16 cellular contexts compared by ENCODE assay signal in the genomic region with DNA sequence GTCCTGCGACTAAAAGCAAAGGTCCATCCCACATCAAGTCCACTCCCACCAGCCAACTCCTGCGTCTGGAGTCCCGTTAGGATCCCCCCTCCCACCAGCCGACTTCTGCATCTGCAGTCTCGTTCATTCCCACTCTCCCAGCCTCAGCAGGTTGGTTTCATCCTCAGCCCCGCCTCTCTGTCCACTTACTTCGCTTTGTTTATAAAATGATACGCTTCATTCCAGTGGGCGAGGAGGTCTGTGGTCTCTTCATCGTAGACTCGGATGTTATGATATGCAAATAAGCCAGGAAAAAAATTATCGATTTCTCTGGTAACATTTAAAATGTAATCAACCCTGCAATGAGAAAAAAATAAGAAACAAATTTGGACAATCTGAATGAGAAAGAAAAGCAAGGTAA. TPM values are rescaled to one million over a fixed set of nuclear protein-coding genes. Genes with fewer than 3 reads are reported as not detected.
DNase-seq lines count a peak whose midpoint lies in the region; ATAC-seq and TF ChIP-seq lines count a peak whose summit lies in the region.
"Had no signal": no experiment of that assay in that cellular context is flagged by ENCODE, and none has a peak within 500 bp of the region (broad histone marks: within the 10 kb centered on the region; RNA-seq: fewer than 3 reads in every experiment).

No MANE protein-coding gene starts in this region.

- TF ChIP-seq CTCF in RWPE1 (conservative IDR thresholded peaks at IDR 0.05; ENCODE audit: low read depth) (no peak), dorsolateral prefrontal cortex (IDR thresholded peaks at IDR 0.05 in 54 of 56, conservative IDR thresholded peaks at IDR 0.05 in 2 of 56; ENCODE audit: low read depth in 1 of 56, partially characterized antibody in 56 of 56) (no peak), nephron progenitor cell (IDR thresholded peaks at IDR 0.05) (no peak), tibial nerve (IDR thresholded peaks at IDR 0.05) (no peak), GM10248 (IDR thresholded peaks at IDR 0.05; ENCODE audit: control extremely low read depth, extremely low read depth, low read depth, missing control alignments) (no peak)

- H3K36me3 ChIP-seq in tibial nerve: peaks cover 0 to 52% (median 2%) of the 10 kb centered on the region in 3 donors
- H3K36me3 ChIP-seq: breast epithelium had no signal

- H3K27ac ChIP-seq in RWPE1 (peak overlapping the region; percentile 68), dorsolateral prefrontal cortex (peak overlapping the region in 34 of 59 donors; percentile 3 to 92 (median 79)), tibial nerve (peak overlapping the region in 3 of 4 donors; percentile 84 to 93 (median 89))

- H3K27me3 ChIP-seq in dorsolateral prefrontal cortex (no peaks in the 10 kb centered on the region), tibial nerve (no peaks in the 10 kb centered on the region)
- H3K27me3 ChIP-seq: breast epithelium had no signal

- CTCF ChIA-PET in RWPE1 (lab: Yijun Ruan, JAX) (interaction anchor here (0.9 to 1.4 kb wide), 2 partner anchors 133 to 137 kb away, joined by 3 to 6 read pairs; no protein-coding TSS in a partner anchor), GM10248 (lab: Yijun Ruan, JAX) (interaction anchor here (0.9 to 13.1 kb wide), 6 partner anchors 11 to 292 kb away, joined by 3 to 257 read pairs (median 4); no protein-coding TSS in a partner anchor)
- CTCF ChIA-PET in activated CD8-positive, alpha-beta memory T cell treated with anti-CD3 and anti-CD28 coated beads, Interleukin-2, amount 10 ng/mL, durations not matched to agents 7 days and 5 days (lab: Charles Lee): interaction anchor here (0.6 to 12.7 kb wide), 4 partner anchors 73 to 183 kb away, joined by 3 to 203 read pairs (median 3); no protein-coding TSS in a partner anchor

- H3K27ac Mint-ChIP-seq in nephron progenitor cell: peak overlapping the region; percentile 79
- no peak overlapping the region for H3K27ac Mint-ChIP-seq in activated CD8-positive, alpha-beta memory T cell treated with anti-CD3 and anti-CD28 coated beads, Interleukin-2, amount 10 ng/mL, durations not matched to agents 7 days and 5 days
- H3K27ac Mint-ChIP-seq: endodermal cell had no signal

- H3K9me3 Mint-ChIP-seq in nephron progenitor cell: peaks cover 11% of the 10 kb centered on the region
- no peaks in the 10 kb centered on the region for H3K9me3 Mint-ChIP-seq in activated CD8-positive, alpha-beta memory T cell treated with anti-CD3 and anti-CD28 coated beads, Interleukin-2, amount 10 ng/mL, durations not matched to agents 7 days and 5 days (ENCODE audit: low read depth)

- POLR2A ChIA-PET in RWPE1 (lab: Yijun Ruan, JAX; ENCODE audit: low non-redundant PET) (no interaction called here), GM10248 (lab: Yijun Ruan, JAX) (no interaction called here)

- peak overlapping the region; percentile 43 for H3K4me3 Mint-ChIP-seq in nephron progenitor cell
- H3K4me3 Mint-ChIP-seq in activated CD8-positive, alpha-beta memory T cell treated with anti-CD3 and anti-CD28 coated beads, Interleukin-2, amount 10 ng/mL, durations not matched to agents 7 days and 5 days: no peak overlapping the region
- H3K4me3 Mint-ChIP-seq: endodermal cell had no signal

- no peaks in the 10 kb centered on the region for H3K27me3 Mint-ChIP-seq in nephron progenitor cell (ENCODE audit: low read depth, poor library complexity)
- H3K27me3 Mint-ChIP-seq in activated CD8-positive, alpha-beta memory T cell treated with anti-CD3 and anti-CD28 coated beads, Interleukin-2, amount 10 ng/mL, durations not matched to agents 7 days and 5 days: no peaks in the 10 kb centered on the region

- intact Hi-C loops in dorsolateral prefrontal cortex (cut with DNase I): loop anchor here (5.0 to 10.0 kb wide), 6 partner anchors 54 to 292 kb away; a partner anchor contains a TSS

- ATAC-seq in activated CD8-positive, alpha-beta memory T cell treated with anti-CD3 and anti-CD28 coated beads, Interleukin-2, amount 10 ng/mL, durations not matched to agents 7 days and 5 days: no peak
- ATAC-seq: stimulated activated naive CD8-positive, alpha-beta T cell treated with anti-CD3 and anti-CD28 coated beads, Interleukin-15, Interleukin-2, amounts not matched to agents 100 U/mL and 50 U/mL, for 24 hours had no signal

- H3K4me1 ChIP-seq in tibial nerve: peaks cover 3 to 72% (median 40%) of the 10 kb centered on the region in 4 donors
- H3K4me1 ChIP-seq: breast epithelium had no signal

- H3K36me3 Mint-ChIP-seq in nephron progenitor cell (ENCODE audit: low read depth): peaks cover 56% of the 10 kb centered on the region
- peaks cover 49% of the 10 kb centered on the region for H3K36me3 Mint-ChIP-seq in activated CD8-positive, alpha-beta memory T cell treated with anti-CD3 and anti-CD28 coated beads, Interleukin-2, amount 10 ng/mL, durations not matched to agents 7 days and 5 days

- WGBS in tibial nerve, 2 donors: 62 to 66% methylated on average over 12 of the region's 12 CpGs

- TF ChIP-seq EP300 in tibial nerve (IDR thresholded peaks at IDR 0.05): no peak

- H3K9me3 ChIP-seq in tibial nerve: no peaks in the 10 kb centered on the region
- H3K9me3 ChIP-seq: breast epithelium had no signal

- H3K4me1 Mint-ChIP-seq in nephron progenitor cell: peaks cover 58% of the 10 kb centered on the region
- H3K4me1 Mint-ChIP-seq in activated CD8-positive, alpha-beta memory T cell treated with anti-CD3 and anti-CD28 coated beads, Interleukin-2, amount 10 ng/mL, durations not matched to agents 7 days and 5 days: peaks cover 14% of the 10 kb centered on the region

- H3K4me3 ChIP-seq in dorsolateral prefrontal cortex (no peak overlapping the region), tibial nerve (no peak overlapping the region)
- H3K4me3 ChIP-seq: breast epithelium had no signal

- DNase-seq in RWPE1 (ENCODE audit: low spot score) (no peak), dorsolateral prefrontal cortex (peak in 1 of 10 donors; percentile 10), nephron progenitor cell (no peak), tibial nerve (ENCODE audit: low spot score in 2 of 2) (no peak), GM10248 (ENCODE audit: extremely low spot score) (no peak), NCI-H446 (lab: John Stamatoyannopoulos, UW) (no peak)
- no peak for DNase-seq in activated CD8-positive, alpha-beta memory T cell treated with anti-CD3 and anti-CD28 coated beads, Interleukin-2, amount 10 ng/mL, durations not matched to agents 7 days and 5 days
- DNase-seq: activated naive CD4-positive, alpha-beta T cell treated with Interleukin-2 at 50 U/mL for 16 hours; endodermal cell; KG1; NCI-H1092 treated with DMSO at 0.1 percent for 48 hours; NK-92 treated with Interleukin-12 subunit alpha and Interleukin-12 subunit beta, amount 100 ng/mL, for 24 hours; nucleus accumbens; SHP77; stimulated activated naive CD8-positive, alpha-beta T cell treated with anti-CD3 and anti-CD28 coated beads, Interleukin-15, Interleukin-2, amounts not matched to agents 100 U/mL and 50 U/mL, for 24 hours had no signal

- no peak for TF ChIP-seq POLR2A in tibial nerve (IDR thresholded peaks at IDR 0.05)

RNA-seq across cellular contexts. Expression of a gene that starts 56.8 kb away (rescaled TPM):
- 10 to 100 TPM; 28.6 to 59.1 (median 46.8) TPM for total RNA-seq in dorsolateral prefrontal cortex
- total RNA-seq in tibial nerve: 10 to 100 TPM; 23.6 to 66.9 (median 28.0) TPM
- total RNA-seq in activated CD8-positive, alpha-beta memory T cell treated with anti-CD3 and anti-CD28 coated beads, Interleukin-2, amount 10 ng/mL, durations not matched to agents 7 days and 5 days: 10 to 100 TPM; 66.9 to 73.9 TPM
